Comparison of ENCODE assay signal across 8 cellular contexts in genomic region chr10:63217120-63217605, GRCh38.
DNase-seq lines count a peak whose midpoint lies in the region; ATAC-seq, FAIRE-seq and TF ChIP-seq lines count a peak whose summit lies in the region.

No MANE protein-coding gene starts in this region.

- no peak overlapping the region for H2BK15ac ChIP-seq in H9 (ENCODE audit: low read depth, low read length)

- H2BK5ac ChIP-seq in H9 (ENCODE audit: insufficient read length, low read length), result no peak overlapping the region

- no peak overlapping the region for H4K5ac ChIP-seq in H9 (ENCODE audit: insufficient read length, low read depth, low read length)

- H3K27ac Mint-ChIP-seq in H9, result peak overlapping the region in 1 of 3 experiments; percentile 61; a peak in 1 of 7 replicates

- peak; percentile 86 for FAIRE-seq in TTC549 (lab: Jason Lieb, UNC)

- H3K79me2 ChIP-seq in ACC112 (ENCODE audit: control insufficient read depth, insufficient read depth, low read length, unreplicated experiment) (peaks cover 59% of the 10 kb centered on the region), H9 (ENCODE audit: insufficient read depth, low read length) (peaks cover 22% of the 10 kb centered on the region; the same call in 1 of the 2 replicates), Loucy (ENCODE audit: insufficient read depth, low read length) (peaks cover 60% of the 10 kb centered on the region), osteoblast (ENCODE audit: insufficient read depth, low read length) (peaks cover 67% of the 10 kb centered on the region)

- H3K4ac ChIP-seq in H9 (ENCODE audit: low read depth, low read length), result no peak overlapping the region

- H2AK5ac ChIP-seq in H9 (ENCODE audit: insufficient read length, low read length), result no peak overlapping the region

- no peak overlapping the region for H3K4me2 ChIP-seq in H9 (ENCODE audit: insufficient read depth, insufficient read length, low read length)
- H3K4me2 ChIP-seq in Loucy (ENCODE audit: low read depth, low read length, poor library complexity, severe bottlenecking), result peak overlapping the region; percentile 33
- H3K4me2 ChIP-seq in osteoblast (ENCODE audit: insufficient read depth, low read length), result peak overlapping the region; percentile 43

- H3K27ac ChIP-seq in ACC112 (ENCODE audit: low read depth, low read length), result peak overlapping the region; percentile 43
- no peak overlapping the region for H3K27ac ChIP-seq in H9 (ENCODE audit: insufficient read length, low read depth, low read length)
- H3K27ac ChIP-seq in osteoblast (ENCODE audit: low read depth, low read length), result no peak overlapping the region

- no peaks in the 10 kb centered on the region for H3K27me3 Mint-ChIP-seq in H9 (ENCODE audit: low read depth)

- ATAC-seq in HG02840 (IDR thresholded peaks at IDR 0.05; ENCODE audit: low FRiP score, unreplicated experiment), result no peak

- H3K79me1 ChIP-seq in H9 (ENCODE audit: insufficient read depth, low read depth, low read length, poor library complexity, severe bottlenecking), result no peaks in the 10 kb centered on the region

- H4K91ac ChIP-seq in H9 (ENCODE audit: insufficient read length, low read depth, low read length), result no peak overlapping the region

- H4K20me1 ChIP-seq in H9 (ENCODE audit: control insufficient read depth, insufficient read depth, insufficient read length) (no peaks in the 10 kb centered on the region), Loucy (ENCODE audit: insufficient read depth, low read length, poor library complexity, severe bottlenecking) (peaks cover 42% of the 10 kb centered on the region), osteoblast (ENCODE audit: insufficient read depth, low read length) (peaks cover 4% of the 10 kb centered on the region)

- H3K4me1 Mint-ChIP-seq in H9, result peaks cover 29 to 38% of the 10 kb centered on the region in 2 experiments

- H3K36me3 ChIP-seq in ACC112 (ENCODE audit: insufficient read depth, low read length), result peaks cover 19% of the 10 kb centered on the region
- H3K36me3 ChIP-seq in Loucy (ENCODE audit: insufficient read depth, low read length), result peaks cover 41% of the 10 kb centered on the region
- peaks cover 21% of the 10 kb centered on the region for H3K36me3 ChIP-seq in osteoblast (ENCODE audit: insufficient read depth, low read length)

- H3K4me3 ChIP-seq in ACC112 (ENCODE audit: low read depth, low read length), result peak overlapping the region; percentile 22; the same call in 1 of the 2 replicates
- H3K4me3 ChIP-seq in Loucy (ENCODE audit: low read length, poor library complexity, severe bottlenecking), result no peak overlapping the region
- no peak overlapping the region for H3K4me3 ChIP-seq in fibroblast of mammary gland (ENCODE audit: control insufficient read depth, low read depth, low read length)
- H3K4me3 ChIP-seq in osteoblast (ENCODE audit: insufficient read depth, low read length), result no peak overlapping the region

- H2AFZ ChIP-seq in ACC112 (ENCODE audit: low read length, unreplicated experiment), result no peak overlapping the region
- no peak overlapping the region for H2AFZ ChIP-seq in H9 (ENCODE audit: low read length)
- no peak overlapping the region for H2AFZ ChIP-seq in Loucy (ENCODE audit: low read length)
- H2AFZ ChIP-seq in osteoblast (ENCODE audit: low read length), result no peak overlapping the region

- H3K27me3 ChIP-seq in ACC112 (ENCODE audit: insufficient read depth, low read length), result no peaks in the 10 kb centered on the region
- no peaks in the 10 kb centered on the region for H3K27me3 ChIP-seq in H9 (ENCODE audit: insufficient read depth, low read length)
- H3K27me3 ChIP-seq in Loucy (ENCODE audit: insufficient read depth, low read length, poor library complexity, severe bottlenecking), result no peaks in the 10 kb centered on the region
- H3K27me3 ChIP-seq in osteoblast (ENCODE audit: insufficient read depth, low read length), result no peaks in the 10 kb centered on the region

- H3K9me2 ChIP-seq in Loucy (replicated peaks; ENCODE audit: low read depth, low read length), result no peaks in the 10 kb centered on the region

- H3K4me3 Mint-ChIP-seq in H9, result no peak overlapping the region

- no peaks in the 10 kb centered on the region for H3F3A ChIP-seq in Loucy (ENCODE audit: low read depth)

- H3K9me3 ChIP-seq in H9 (ENCODE audit: control insufficient read depth, low read depth, low read length) (no peaks in the 10 kb centered on the region), Loucy (ENCODE audit: insufficient read depth, low read depth, low read length) (no peaks in the 10 kb centered on the region), osteoblast (ENCODE audit: low read depth, low read length) (no peaks in the 10 kb centered on the region)

- H3K36me3 Mint-ChIP-seq in H9 (ENCODE audit: insufficient read depth in 1 of 3, low read depth in 3 of 3), result peaks cover 38 to 41% (median 38%) of the 10 kb centered on the region in 3 experiments

- no peak overlapping the region for H3K23ac ChIP-seq in H9 (ENCODE audit: insufficient read length, low read depth, low read length)

- no peak overlapping the region for H4K8ac ChIP-seq in H9 (replicated peaks; ENCODE audit: insufficient read length, low read depth, low read length)

- H3K4me1 ChIP-seq in ACC112 (ENCODE audit: control insufficient read depth, insufficient read depth, low read length, unreplicated experiment), result peaks cover 18% of the 10 kb centered on the region
- peaks cover 2% of the 10 kb centered on the region; the same call in 1 of the 2 replicates for H3K4me1 ChIP-seq in H9 (ENCODE audit: insufficient read depth, low read length)
- peaks cover 8% of the 10 kb centered on the region for H3K4me1 ChIP-seq in Loucy (ENCODE audit: insufficient read depth, low read length, poor library complexity, severe bottlenecking)
- H3K4me1 ChIP-seq in osteoblast (ENCODE audit: insufficient read depth, low read length), result peaks cover 22% of the 10 kb centered on the region

- WGBS in H9 (ENCODE audit: extremely low coverage, insufficient read length, low lambda C conversion rate), result no CpG with 5 or more reads among the region's 3 CpGs

- H3K9me3 Mint-ChIP-seq in H9, result no peaks in the 10 kb centered on the region

- no peak overlapping the region for H2BK120ac ChIP-seq in H9 (ENCODE audit: low read depth, low read length, poor library complexity, severe bottlenecking)

- H3K14ac ChIP-seq in H9 (ENCODE audit: insufficient read depth, low read length), result no peak overlapping the region

- H2BK12ac ChIP-seq in H9 (ENCODE audit: insufficient read length, low read depth, low read length), result no peak overlapping the region

- no peak overlapping the region for H3T11ph ChIP-seq in H9 (ENCODE audit: low read length)

- no peak overlapping the region for H3K18ac ChIP-seq in H9 (ENCODE audit: insufficient read length, low read depth, low read length)

- H3K9ac ChIP-seq in H9 (ENCODE audit: extremely low read depth, insufficient read length, low read length) (no peak overlapping the region), Loucy (ENCODE audit: low read depth, low read length, poor library complexity, severe bottlenecking) (no peak overlapping the region)

- TF ChIP-seq CTCF in H9 (conservative IDR thresholded peaks at IDR 0.05) (peak; percentile 77), Loucy (conservative IDR thresholded peaks at IDR 0.05; ENCODE audit: low read length) (peak; percentile 82), fibroblast of mammary gland (conservative IDR thresholded peaks at IDR 0.05; ENCODE audit: control insufficient read depth, insufficient read depth, low read depth, low read length) (peak; percentile 61), osteoblast (IDR thresholded peaks at IDR 0.05; ENCODE audit: extremely low read depth, low read depth, low read length) (peak; percentile 64)

- no peak overlapping the region for H2BK20ac ChIP-seq in H9 (ENCODE audit: low read depth, low read length, poor library complexity, severe bottlenecking)

- H3K56ac ChIP-seq in H9 (ENCODE audit: insufficient read length, low read depth, low read length), result no peak overlapping the region

- DNase-seq in GF-D8 (lab: John Stamatoyannopoulos, UW) (peak; percentile 61), H9 (no peak), fibroblast of mammary gland (ENCODE audit: low read depth) (peak; percentile 75), osteoblast (ENCODE audit: insufficient read length, low spot score, missing footprints) (no peak)

- H3K23me2 ChIP-seq in H9 (ENCODE audit: insufficient read length, low read depth, low read length, poor library complexity, severe bottlenecking), result no peaks in the 10 kb centered on the region

Comparison
In these comparisons a context has a peak if more than half of its experiments do, and no peak if none do; other contexts are left out.
1. DNase-seq: peak in GF-D8 (single experiment) and fibroblast of mammary gland (single experiment); none in H9 (single experiment) and osteoblast (single experiment).
2. Peak in every context shown above with its lines, with median percentiles within 50 percentile points of each other: CTCF ChIP-seq.